Comparison of ENCODE assay signal across 12 cellular contexts in genomic region chr3:190339130-190339529, GRCh38. TPM values are rescaled to one million over a fixed set of nuclear protein-coding genes. Genes with fewer than 3 reads are reported as not detected.
DNase-seq lines count a peak whose midpoint lies in the region; ATAC-seq, FAIRE-seq and TF ChIP-seq lines count a peak whose summit lies in the region.
"Had no signal": no experiment of that assay in that cellular context is flagged by ENCODE, and none has a peak within 500 bp of the region (broad histone marks: within the 10 kb centered on the region; RNA-seq: fewer than 3 reads in every experiment).

No MANE protein-coding gene starts in this region.

- POLR2A ChIA-PET in A549 (lab: Yijun Ruan, JAX), result no interaction called here
- POLR2A ChIA-PET in H1 (lab: Charles Lee; ENCODE audit: partially characterized antibody), result no interaction called here

- TF ChIP-seq CTCF in A549 (IDR thresholded peaks at IDR 0.05), result peak; percentile 5; the same call in 1 of the 3 replicates
- peak in 1 of 3 experiments; percentile 11; a peak in 2 of 4 replicates for TF ChIP-seq CTCF in H1 (IDR thresholded peaks at IDR 0.05; ENCODE audit: control extremely low read depth in 1 of 3, insufficient read depth in 1 of 3, low read depth in 1 of 3, low read length in 3 of 3)

- H3K9me3 ChIP-seq in A549, result peaks cover 25% of the 10 kb centered on the region
- H3K9me3 ChIP-seq in H1 (ENCODE audit: insufficient read depth in 2 of 2, low read depth in 1 of 2, low read length in 1 of 2), result no peaks in the 10 kb centered on the region
- H3K9me3 ChIP-seq: vagina had no signal

- no peak overlapping the region for H3K4me2 ChIP-seq in A549
- H3K4me2 ChIP-seq in H1 (ENCODE audit: insufficient read depth in 1 of 2, low read depth in 2 of 2, low read length in 2 of 2), result no peak overlapping the region

- no peak overlapping the region for H4K8ac ChIP-seq in H1 (ENCODE audit: extremely low read depth, insufficient read depth, low read length)

- no peak overlapping the region for H3K4me3 ChIP-seq in A549
- H3K4me3 ChIP-seq in H1 (ENCODE audit: extremely low read depth in 1 of 4, insufficient read depth in 2 of 4, low read depth in 3 of 4, low read length in 4 of 4), result no peak overlapping the region
- H3K4me3 ChIP-seq: vagina had no signal

- H4K5ac ChIP-seq in H1 (ENCODE audit: insufficient read length, low read depth, low read length), result no peak overlapping the region

- H2BK15ac ChIP-seq in H1 (ENCODE audit: low read length), result no peak overlapping the region

- H3K36me3 ChIP-seq in H1 (ENCODE audit: control insufficient read depth in 2 of 4, insufficient read depth in 4 of 4, low read length in 3 of 4), result no peaks in the 10 kb centered on the region
- H3K36me3 ChIP-seq: vagina had no signal

- H3K9ac ChIP-seq in H1 (replicated peaks in 1 of 4; ENCODE audit: extremely low read depth in 1 of 4, low read depth in 3 of 4, low read length in 3 of 4), result no peak overlapping the region

- H2BK5ac ChIP-seq in H1 (ENCODE audit: low read depth, low read length), result no peak overlapping the region

- TF ChIP-seq EP300 in A549 (IDR thresholded peaks at IDR 0.05) (no peak), H1 (IDR thresholded peaks at IDR 0.05; ENCODE audit: borderline replicate concordance in 1 of 2, low read depth in 2 of 2, low read length in 2 of 2) (no peak)

- no peak overlapping the region for H3K14ac ChIP-seq in H1 (ENCODE audit: insufficient read length)

- no peaks in the 10 kb centered on the region for H3K27me3 ChIP-seq in H1 (replicated peaks in 1 of 4; ENCODE audit: control insufficient read depth in 3 of 4, extremely low read depth in 1 of 4, insufficient read depth in 3 of 4, low read length in 3 of 4)
- H3K27me3 ChIP-seq: vagina had no signal

- H2AFZ ChIP-seq in H1 (ENCODE audit: low read length), result no peak overlapping the region

- no peak overlapping the region for H3K23ac ChIP-seq in H1 (ENCODE audit: insufficient read length)

- no peaks in the 10 kb centered on the region for H4K20me1 ChIP-seq in H1 (replicated peaks in 1 of 2; ENCODE audit: control insufficient read depth in 1 of 2, insufficient read depth in 2 of 2, low read length in 2 of 2)

- FAIRE-seq in A549 (lab: Jason Lieb, UNC), result no peak
- no peak for FAIRE-seq in H1 (lab: Jason Lieb, UNC)

- no peak overlapping the region for H2AK5ac ChIP-seq in H1 (ENCODE audit: low read depth, low read length)

- no peak overlapping the region for H2BK20ac ChIP-seq in H1 (ENCODE audit: low read length)

- no peaks in the 10 kb centered on the region for H3K79me1 ChIP-seq in H1 (ENCODE audit: low read depth, low read length)

- H2BK12ac ChIP-seq in H1 (ENCODE audit: low read depth, low read length), result no peak overlapping the region

- ATAC-seq in A549 (peak in 1 of 2 experiments; percentile 57; a peak in 3 of 6 replicates), GM18870 (IDR thresholded peaks at IDR 0.05; ENCODE audit: unreplicated experiment) (peak; percentile 73), HG03565 (IDR thresholded peaks at IDR 0.05; ENCODE audit: unreplicated experiment) (peak; percentile 89), HG02973 (IDR thresholded peaks at IDR 0.05; ENCODE audit: unreplicated experiment) (no peak)

- DNase-seq in A549 (ENCODE audit: low read depth in 1 of 2, low spot score in 1 of 2) (no peak), H1 (ENCODE audit: low read depth in 1 of 2, low spot score in 2 of 2) (no peak), COR-L47 (lab: John Stamatoyannopoulos, UW) (no peak), NCI-H526 treated with DMSO at 0.1 percent for 48 hours (lab: John Stamatoyannopoulos, UW) (no peak), head of caudate nucleus (no peak)
- DNase-seq: activated CD4-positive, alpha-beta T cell treated with anti-CD3 and anti-CD28 coated beads, Interleukin-2, amount 10 ng/mL, durations not matched to agents 7 days and 5 days; DMS 273 treated with DMSO at 0.1 percent for 48 hours had no signal

- TF ChIP-seq POLR2A in A549 (IDR thresholded peaks at IDR 0.05; ENCODE audit: low read length), result no peak
- TF ChIP-seq POLR2A in H1 (IDR thresholded peaks at IDR 0.05; ENCODE audit: control extremely low read depth in 1 of 2, low read depth in 2 of 2, low read length in 2 of 2), result no peak

- H3K18ac ChIP-seq in H1 (ENCODE audit: extremely low read depth, low read length), result no peak overlapping the region

- no peak overlapping the region for H2BK120ac ChIP-seq in H1 (replicated peaks; ENCODE audit: low read depth, low read length)

- no peak overlapping the region for H3K56ac ChIP-seq in H1 (replicated peaks; ENCODE audit: insufficient read length, low read depth, low read length)

- no peak overlapping the region for H4K91ac ChIP-seq in H1 (replicated peaks; ENCODE audit: insufficient read length, low read length)

- H3K4me1 ChIP-seq in A549 (peaks cover 12% of the 10 kb centered on the region), H1 (replicated peaks in 1 of 4; ENCODE audit: control insufficient read depth in 3 of 4, insufficient read depth in 4 of 4, low read length in 3 of 4) (no peaks in the 10 kb centered on the region)
- H3K4me1 ChIP-seq: vagina had no signal

- H3K27ac ChIP-seq in A549, result peak overlapping the region in 1 of 2 experiments; percentile 47; a peak in 2 of 6 replicates
- H3K27ac ChIP-seq in H1 (ENCODE audit: low read depth, low read length), result no peak overlapping the region
- H3K27ac ChIP-seq: vagina had no signal

- no peak overlapping the region for H3K4ac ChIP-seq in H1 (replicated peaks; ENCODE audit: insufficient read length, low read depth, low read length)

- intact Hi-C loops in head of caudate nucleus (cut with DNase I), result no loop called here

- H3K23me2 ChIP-seq in H1 (ENCODE audit: low read depth, low read length), result no peaks in the 10 kb centered on the region

- TF ChIP-seq RAD21 in A549 (conservative IDR thresholded peaks at IDR 0.05 in 1 of 2, IDR thresholded peaks at IDR 0.05 in 1 of 2) (no peak), H1 (IDR thresholded peaks at IDR 0.05 in 1 of 2, conservative IDR thresholded peaks at IDR 0.05 in 1 of 2; ENCODE audit: low read depth in 2 of 2, low read length in 2 of 2) (peak; percentile 5 to 19; a peak in 1 of 4 replicates)

- CTCF ChIA-PET in A549 (lab: Yijun Ruan, JAX) (interaction anchor here (1.0 to 8.3 kb wide), 3 partner anchors 9 to 45 kb away, joined by 3 to 74 read pairs (median 5); partner anchors contain the start of gene CLDN1), H1 (lab: Charles Lee; ENCODE audit: partially characterized antibody) (interaction anchor here (0.7 to 7.7 kb wide), 9 partner anchors 12 to 113 kb away, joined by 3 to 36 read pairs (median 3); partner anchors contain the start of gene CLDN1)

- H3K79me2 ChIP-seq in H1 (ENCODE audit: control insufficient read depth in 1 of 2, insufficient read depth in 2 of 2, low read length in 2 of 2), result no peaks in the 10 kb centered on the region

TF ChIP-seq in A549, 52 proteins besides CTCF, POLR2A, EP300 and RAD21 (continues in another document):
- TF ChIP-seq CHD2 (IDR thresholded peaks at IDR 0.05; ENCODE audit: low read length, partially characterized antibody) (no peak), GATA3 (IDR thresholded peaks at IDR 0.05; ENCODE audit: borderline replicate concordance) (no peak), NPAS2 (CRISPR knock-in tag; IDR thresholded peaks at IDR 0.05; ENCODE audit: borderline replicate concordance) (no peak)
- TF ChIP-seq, protein P1, sequence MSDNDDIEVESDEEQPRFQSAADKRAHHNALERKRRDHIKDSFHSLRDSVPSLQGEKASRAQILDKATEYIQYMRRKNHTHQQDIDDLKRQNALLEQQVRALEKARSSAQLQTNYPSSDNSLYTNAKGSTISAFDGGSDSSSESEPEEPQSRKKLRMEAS (IDR thresholded peaks at IDR 0.05), result no peak

TF ChIP-seq in H1, 55 proteins besides CTCF, POLR2A, EP300 and RAD21 (continues in another document):
- no peak for TF ChIP-seq EGR1 (IDR thresholded peaks at IDR 0.05; ENCODE audit: borderline replicate concordance, low read depth, low read length)
- TF ChIP-seq ZNF274 (IDR thresholded peaks at IDR 0.05; ENCODE audit: borderline replicate concordance, extremely low read depth, low read length), result no peak
- TF ChIP-seq CTBP2 (IDR thresholded peaks at IDR 0.05; ENCODE audit: borderline replicate concordance, insufficient read depth, insufficient read length, low read length), result no peak
- TF ChIP-seq GTF2F1 (IDR thresholded peaks at IDR 0.05; ENCODE audit: borderline replicate concordance, low read depth, low read length), result no peak

RNA-seq across cellular contexts. Expression of gene CLDN1, which starts 16.9 kb away (rescaled TPM):
- polyA plus RNA-seq in A549 (2011; rRNA removed) (97.0 and 142 TPM in 2 replicates), A549 (2017; fragmentation: RNase III; extraction: RNeasy Plus Mini Kit Qiagen cat#74134 plus additional on column Dnase treatment) (33.7 to 48.0 TPM (median 33.9 TPM) in 3 replicates), H1 (2011; rRNA removed) (3.8 and 6.1 TPM in 2 replicates)
- polyA plus RNA-seq in A549 (2012; cell fraction: cytosol; rRNA removed), result 32.0 and 37.0 TPM in 2 replicates
- polyA plus RNA-seq in A549 (2012; cell fraction: nucleus; rRNA removed), result 36.3 and 48.3 TPM in 2 replicates
- polyA minus RNA-seq in A549 (2011; rRNA and poly(A)+ RNA removed), result 76.6 and 88.4 TPM in 2 replicates
- 3.0 and 3.1 TPM in 2 replicates for total RNA-seq in H1 (2021; fragmentation: NEBNext Ultra II Directional; extraction: Animal tissue kit (Norgen Biotek cat#: 25700))
- polyA plus RNA-seq in H1 (2011; cell fraction: cytosol; rRNA removed), result 5.1 TPM
- 2.1 TPM for polyA plus RNA-seq in H1 (2011; cell fraction: nucleus; rRNA removed)
- polyA plus RNA-seq in H1 (2012, experiment 1 of 2), result 3.2 to 4.5 TPM (median 4.2 TPM) in 4 replicates
- polyA plus RNA-seq in H1 (2012, experiment 2 of 2), result 0.88 TPM
- 5.5 TPM for polyA plus RNA-seq in H1 (2013, experiment 1 of 2)
- polyA plus RNA-seq in H1 (2013, experiment 2 of 2), result 6.6 TPM
- polyA minus RNA-seq in H1 (2011; rRNA and poly(A)+ RNA removed), result 6.7 and 10.5 TPM in 2 replicates
- 2.1 TPM for polyA minus RNA-seq in H1 (2011; cell fraction: cytosol; rRNA and poly(A)+ RNA removed)
- 6.9 TPM for polyA minus RNA-seq in H1 (2011; cell fraction: nucleus; rRNA and poly(A)+ RNA removed)
- total RNA-seq: activated CD4-positive, alpha-beta T cell treated with anti-CD3 and anti-CD28 coated beads, Interleukin-2, amount 10 ng/mL, durations not matched to agents 7 days and 5 days had no signal
- polyA plus RNA-seq: IgD-negative memory B cell had no signal

RNA-seq across cellular contexts. Expression of gene CLDN16, which starts 48.8 kb away (rescaled TPM):
- polyA plus RNA-seq in A549 (2011; rRNA removed) (0.50 and 0.66 TPM in 2 replicates), A549 (2017; fragmentation: RNase III; extraction: RNeasy Plus Mini Kit Qiagen cat#74134 plus additional on column Dnase treatment) (0.16 to 0.29 TPM (median 0.21 TPM) in 3 replicates), H1 (2011; rRNA removed) (0.02 TPM in 1 of 2 replicates, not detected in the other)
- 0.04 TPM in 2 replicates for polyA plus RNA-seq in A549 (2012; cell fraction: cytosol; rRNA removed)
- polyA plus RNA-seq in A549 (2012; cell fraction: nucleus; rRNA removed), result not detected in 2 replicates
- polyA minus RNA-seq in A549 (2011; rRNA and poly(A)+ RNA removed), result 0.10 and 0.70 TPM in 2 replicates
- total RNA-seq in H1 (2021; fragmentation: NEBNext Ultra II Directional; extraction: Animal tissue kit (Norgen Biotek cat#: 25700)), result not detected in 2 replicates
- polyA plus RNA-seq in H1 (2011; cell fraction: cytosol; rRNA removed), result not detected
- not detected for polyA plus RNA-seq in H1 (2011; cell fraction: nucleus; rRNA removed)
- polyA plus RNA-seq in H1 (2012, experiment 1 of 2), result not detected in 4 replicates
- not detected for polyA plus RNA-seq in H1 (2012, experiment 2 of 2)
- 0.04 TPM for polyA plus RNA-seq in H1 (2013, experiment 1 of 2)
- 0.02 TPM for polyA plus RNA-seq in H1 (2013, experiment 2 of 2)
- not detected in 2 replicates for polyA minus RNA-seq in H1 (2011; rRNA and poly(A)+ RNA removed)
- polyA minus RNA-seq in H1 (2011; cell fraction: cytosol; rRNA and poly(A)+ RNA removed), result not detected
- not detected for polyA minus RNA-seq in H1 (2011; cell fraction: nucleus; rRNA and poly(A)+ RNA removed)
- total RNA-seq: activated CD4-positive, alpha-beta T cell treated with anti-CD3 and anti-CD28 coated beads, Interleukin-2, amount 10 ng/mL, durations not matched to agents 7 days and 5 days had no signal
- polyA plus RNA-seq: IgD-negative memory B cell had no signal

Comparison
In these comparisons a context has a peak if more than half of its experiments do, and no peak if none do; other contexts are left out.
1. RNA of gene CLDN1, which starts 16.9 kb away (polyA plus RNA-seq): 32.0 to 142 TPM in A549; 0.88 to 6.6 TPM in H1; every median in the first group is over 4 times any median in the second.
2. Of the 18 proteins assayed by ChIP-seq in both H1 and A549: peak only in H1: RAD21; only in A549: none; in both: none; in neither: 16; mixed calls (peak in some experiments, not most) for 1.